Comparison of ENCODE assay signal across 19 cellular contexts in the genomic region with DNA sequence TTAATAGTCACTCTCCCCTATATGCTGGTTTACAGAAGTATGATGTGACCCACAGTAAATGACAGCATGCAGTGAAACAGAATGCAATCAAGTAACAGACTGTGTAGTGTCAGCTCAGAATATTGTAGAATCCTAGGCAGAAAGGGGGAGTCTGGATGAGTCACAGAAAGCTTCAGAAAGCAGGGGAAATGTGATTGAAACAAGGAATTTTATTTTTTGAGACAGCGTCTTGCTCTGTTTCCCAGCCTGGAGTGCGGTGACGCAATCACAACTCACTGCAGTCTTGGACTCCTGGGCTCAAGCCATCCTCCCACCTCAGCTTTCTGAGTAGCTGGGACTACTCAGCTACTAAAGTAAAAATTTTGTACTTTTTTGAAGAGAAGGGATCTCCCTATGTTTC.
DNase-seq lines count a peak whose midpoint lies in the region; ATAC-seq and TF ChIP-seq lines count a peak whose summit lies in the region.
"Had no signal": no experiment of that assay in that cellular context is flagged by ENCODE, and none has a peak within 500 bp of the region (broad histone marks: within the 10 kb centered on the region; RNA-seq: fewer than 3 reads in every experiment).

No MANE protein-coding gene starts in this region.

- H3K4me3 ChIP-seq in left ventricle myocardium inferior (no peak overlapping the region), dorsolateral prefrontal cortex (no peak overlapping the region)
- H3K4me3 ChIP-seq: lung, tibial artery had no signal

- ATAC-seq in Right ventricle myocardium superior (ENCODE audit: poor library complexity): no peak
- ATAC-seq in GM19452 (IDR thresholded peaks at IDR 0.05; ENCODE audit: unreplicated experiment): no peak
- no peak for ATAC-seq in HG02759 (IDR thresholded peaks at IDR 0.05; ENCODE audit: unreplicated experiment)
- ATAC-seq: natural killer cell had no signal

- peaks cover 6% of the 10 kb centered on the region for H3K9me3 ChIP-seq in left ventricle myocardium inferior (replicated peaks)
- H3K9me3 ChIP-seq: tibial artery had no signal

- H3K27me3 ChIP-seq in left ventricle myocardium inferior (ENCODE audit: low read depth): no peaks in the 10 kb centered on the region
- H3K27me3 ChIP-seq in dorsolateral prefrontal cortex: no peaks in the 10 kb centered on the region
- H3K27me3 ChIP-seq: tibial artery had no signal

- no peaks in the 10 kb centered on the region for H3K4me1 ChIP-seq in left ventricle myocardium inferior

- no peak overlapping the region for H3K27ac ChIP-seq in left ventricle myocardium inferior (replicated peaks)
- H3K27ac ChIP-seq in dorsolateral prefrontal cortex: peak overlapping the region in 2 of 59 donors; percentile 14 to 26
- H3K27ac ChIP-seq: tibial artery had no signal

- DNase-seq in Right ventricle myocardium superior (peak; percentile 47), left ventricle myocardium inferior (no peak), dorsolateral prefrontal cortex (peak in 8 of 10 donors; percentile 40 to 82 (median 68)), kidney glomerular epithelial cell (lab: John Stamatoyannopoulos, UW) (peak; percentile 49), NCI-H2196 (lab: John Stamatoyannopoulos, UW; ENCODE audit: unreplicated experiment) (no peak), NCI-H748 (lab: John Stamatoyannopoulos, UW; ENCODE audit: unreplicated experiment) (no peak)
- DNase-seq: activated CD8-positive, alpha-beta memory T cell treated with anti-CD3 and anti-CD28 coated beads for 24 hours; CD4-positive, alpha-beta memory T cell; dermis blood vessel endothelial cell; H7; MM.1S; natural killer cell; NCI-H2081; NCI-H82; stimulated activated CD4-positive, alpha-beta T cell treated with anti-CD3 and anti-CD28 coated beads, Interleukin-1b, Interleukin-23, amount 100 ng/mL, for 48 hours; tibial artery had no signal

- TF ChIP-seq CTCF in left ventricle myocardium inferior (IDR thresholded peaks at IDR 0.05; ENCODE audit: borderline replicate concordance) (no peak), dorsolateral prefrontal cortex (IDR thresholded peaks at IDR 0.05 in 54 of 56, conservative IDR thresholded peaks at IDR 0.05 in 2 of 56; ENCODE audit: low read depth in 1 of 56, partially characterized antibody in 56 of 56) (no peak)

- H3K36me3 ChIP-seq in left ventricle myocardium inferior: no peaks in the 10 kb centered on the region
- H3K36me3 ChIP-seq: tibial artery had no signal

- intact Hi-C loops in Right ventricle myocardium superior (cut with DNase I): no loop called here
- intact Hi-C loops in left ventricle myocardium inferior (cut with micrococcal nuclease): no loop called here
- intact Hi-C loops in dorsolateral prefrontal cortex (cut with DNase I): no loop called here

Comparison
In these comparisons a context has a peak if more than half of its experiments do, and no peak if none do; other contexts are left out.
1. DNase-seq: peak in Right ventricle myocardium superior (single experiment), dorsolateral prefrontal cortex (8 of 10) and kidney glomerular epithelial cell (single experiment); none in left ventricle myocardium inferior (single experiment), NCI-H2196 (single experiment) and NCI-H748 (single experiment).